Comparison of ENCODE assay signal across 2 cellular contexts in the genomic region with DNA sequence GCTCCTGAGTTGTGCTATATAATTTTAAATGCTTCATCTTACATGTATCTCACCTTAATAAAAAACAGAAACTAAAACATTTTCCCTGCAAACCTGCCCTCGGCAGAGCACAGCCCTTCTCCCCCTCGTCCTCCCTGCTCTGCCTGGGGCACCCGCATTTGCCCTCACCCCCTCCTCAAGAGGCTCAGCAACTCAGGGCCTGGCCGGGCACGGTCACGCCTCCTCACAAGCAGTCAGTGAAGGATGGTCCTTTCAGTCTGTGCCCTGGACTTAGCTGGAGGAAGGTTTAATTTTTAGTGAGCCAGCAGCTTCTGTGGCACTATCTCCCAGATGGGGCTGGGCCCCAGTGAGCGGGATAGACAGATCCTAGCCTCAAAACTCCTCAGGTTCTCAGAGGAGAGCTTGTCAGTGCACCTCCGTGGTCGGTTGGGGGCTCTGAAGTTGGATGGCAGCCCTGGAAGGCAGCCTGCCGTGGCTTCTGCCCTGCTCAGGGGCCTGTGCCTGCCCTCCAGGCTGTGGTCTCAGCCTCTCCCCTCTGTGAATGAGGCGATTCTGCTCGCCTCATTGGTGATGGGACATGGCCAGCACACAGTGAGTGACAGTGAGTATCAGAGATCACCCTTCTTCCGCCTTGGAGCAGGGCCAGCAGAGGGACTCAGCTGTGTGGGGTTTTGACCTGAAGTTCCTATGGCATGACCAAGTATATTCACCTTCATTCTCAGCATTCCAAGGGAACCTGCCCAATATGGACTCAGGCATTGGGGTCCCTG.
TF ChIP-seq lines count a peak whose summit lies in the region.

No MANE protein-coding gene starts in this region.

TF ChIP-seq in K562, 482 proteins besides CTCF, POLR2A, EP300 and RAD21:
- TF ChIP-seq PURB (CRISPR knock-in tag; IDR thresholded peaks at IDR 0.05; ENCODE audit: low read depth) (no peak), ZFP36 (IDR thresholded peaks at IDR 0.05; ENCODE audit: low read depth, low read length, partially characterized antibody) (no peak), NFIC (IDR thresholded peaks at IDR 0.05) (peak; percentile 58)
- TF ChIP-seq, protein P1, sequence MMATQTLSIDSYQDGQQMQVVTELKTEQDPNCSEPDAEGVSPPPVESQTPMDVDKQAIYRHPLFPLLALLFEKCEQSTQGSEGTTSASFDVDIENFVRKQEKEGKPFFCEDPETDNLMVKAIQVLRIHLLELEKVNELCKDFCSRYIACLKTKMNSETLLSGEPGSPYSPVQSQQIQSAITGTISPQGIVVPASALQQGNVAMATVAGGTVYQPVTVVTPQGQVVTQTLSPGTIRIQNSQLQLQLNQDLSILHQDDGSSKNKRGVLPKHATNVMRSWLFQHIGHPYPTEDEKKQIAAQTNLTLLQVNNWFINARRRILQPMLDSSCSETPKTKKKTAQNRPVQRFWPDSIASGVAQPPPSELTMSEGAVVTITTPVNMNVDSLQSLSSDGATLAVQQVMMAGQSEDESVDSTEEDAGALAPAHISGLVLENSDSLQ (IDR thresholded peaks at IDR 0.05) = peak; percentile 81
- TF ChIP-seq, protein P2, sequence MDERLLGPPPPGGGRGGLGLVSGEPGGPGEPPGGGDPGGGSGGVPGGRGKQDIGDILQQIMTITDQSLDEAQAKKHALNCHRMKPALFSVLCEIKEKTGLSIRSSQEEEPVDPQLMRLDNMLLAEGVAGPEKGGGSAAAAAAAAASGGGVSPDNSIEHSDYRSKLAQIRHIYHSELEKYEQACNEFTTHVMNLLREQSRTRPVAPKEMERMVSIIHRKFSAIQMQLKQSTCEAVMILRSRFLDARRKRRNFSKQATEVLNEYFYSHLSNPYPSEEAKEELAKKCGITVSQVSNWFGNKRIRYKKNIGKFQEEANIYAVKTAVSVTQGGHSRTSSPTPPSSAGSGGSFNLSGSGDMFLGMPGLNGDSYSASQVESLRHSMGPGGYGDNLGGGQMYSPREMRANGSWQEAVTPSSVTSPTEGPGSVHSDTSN (CRISPR knock-in tag; IDR thresholded peaks at IDR 0.05; ENCODE audit: low read depth) = peak; percentile 11; the same call in 1 of the 2 replicates
- TF ChIP-seq, protein P2 (tag; conservative IDR thresholded peaks at IDR 0.05; ENCODE audit: low read depth) = peak; percentile 43

TF ChIP-seq in HepG2, 621 proteins besides CTCF, POLR2A, EP300 and RAD21:
- TF ChIP-seq ARNT2 (CRISPR knock-in tag; IDR thresholded peaks at IDR 0.05; ENCODE audit: low read depth) = no peak
- no peak for TF ChIP-seq TEAD3 (CRISPR knock-in tag; optimal IDR thresholded peaks at IDR 0.05; ENCODE audit: borderline replicate concordance)
- TF ChIP-seq YEATS4 (CRISPR knock-in tag; IDR thresholded peaks at IDR 0.05; ENCODE audit: borderline replicate concordance) = no peak
- TF ChIP-seq ZNF207 (IDR thresholded peaks at IDR 0.05; ENCODE audit: borderline replicate concordance) = no peak
- no peak for TF ChIP-seq PCBP1 (IDR thresholded peaks at IDR 0.05; ENCODE audit: borderline replicate concordance, low read depth, low read length)
